26 cellular contexts compared by ENCODE assay signal in the genomic region with DNA sequence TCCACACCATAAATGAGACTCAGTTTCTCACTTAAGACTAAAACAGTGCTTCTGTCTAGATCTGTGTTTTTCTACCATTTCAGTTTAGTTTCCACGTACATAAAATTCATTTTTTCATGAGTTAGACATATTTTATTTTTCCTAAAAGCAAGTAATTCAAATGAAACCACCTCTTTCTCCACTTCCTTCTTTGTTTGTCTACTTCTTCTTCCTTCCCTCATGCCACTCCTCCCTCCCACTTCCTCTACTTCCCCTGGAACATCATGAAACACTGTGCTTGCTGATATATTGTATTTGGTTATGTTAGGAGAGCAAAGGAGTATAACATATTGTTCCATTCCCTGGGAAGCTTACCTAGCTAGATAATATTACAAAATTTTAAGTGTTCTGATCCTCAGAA.
"Had no signal": no experiment of that assay in that cellular context is flagged by ENCODE, and none has a peak within 500 bp of the region (broad histone marks: within the 10 kb centered on the region; RNA-seq: fewer than 3 reads in every experiment).

No MANE protein-coding gene starts in this region.

- H3K9me3 ChIP-seq: ascending aorta, colonic mucosa, lower lobe of right lung, neutrophil, right lobe of liver, suprapubic skin had no signal

- H3K9ac ChIP-seq: parathyroid adenoma had no signal

- H3K4me3 ChIP-seq: ascending aorta, colonic mucosa, lower lobe of right lung, right lobe of liver, smooth muscle cell, suprapubic skin had no signal

- H3K27me3 ChIP-seq: ascending aorta, colonic mucosa, right lobe of liver had no signal

- H3K36me3 ChIP-seq: ascending aorta, colonic mucosa, lower lobe of right lung, neutrophil, right lobe of liver, suprapubic skin had no signal

- H3K79me2 ChIP-seq: parathyroid adenoma had no signal

- DNase-seq: activated CD4-positive, alpha-beta T cell treated with anti-CD3 and anti-CD28 coated beads, Interleukin-2, amount 50 U/mL, for 1 hour; activated CD4-positive, CD25-positive, alpha-beta regulatory T cell treated with anti-CD3 and anti-CD28 coated beads, Interleukin-2, amount 50 U/mL, for 72 hours; activated CD8-positive, alpha-beta memory T cell treated with anti-CD3 and anti-CD28 coated beads, Interleukin-2, amount 50 U/mL, for 4 hours; activated effector memory CD4-positive, alpha-beta T cell treated with Interleukin-2 at 50 U/mL for 16 hours; activated naive CD4-positive, alpha-beta T cell treated with anti-CD3 and anti-CD28 coated beads, Interleukin-2, amount 50 U/mL, for 16 hours; activated T-cell treated with anti-CD3 and anti-CD28 coated beads, Interleukin-2, amount 50 U/mL, for 48 hours; colonic mucosa; endodermal cell; erythroblast; foreskin melanocyte; glutamatergic neuron; hippocampal formation; left colon; lower lobe of right lung; right lobe of liver; stimulated activated CD4-positive, alpha-beta T cell treated with anti-CD3 and anti-CD28 coated beads, Interleukin-4, amount 100 ng/mL, for 1 hour; stimulated activated naive CD8-positive, alpha-beta T cell treated with anti-CD3 and anti-CD28 coated beads, Interleukin-15, amount 100 ng/mL, for 72 hours; T-helper 9 cell had no signal

- H3K4me2 ChIP-seq: smooth muscle cell had no signal

- FAIRE-seq: islet of Langerhans had no signal

- H3K27ac ChIP-seq: ascending aorta, colonic mucosa, lower lobe of right lung, neutrophil, parathyroid adenoma, right lobe of liver, suprapubic skin, VCaP had no signal

- ATAC-seq: left colon; lower lobe of right lung; natural killer cell treated with Interleukin-12 subunit alpha and Interleukin-12 subunit beta and Interleukin-15 and Interleukin-18, amount 100 ng/mL, for 72 hours; stimulated activated naive CD8-positive, alpha-beta T cell treated with anti-CD3 and anti-CD28 coated beads, Interleukin-15, amount 100 ng/mL, for 72 hours had no signal

- H3K4me1 ChIP-seq: ascending aorta, colonic mucosa, parathyroid adenoma, right lobe of liver had no signal

- H2AFZ ChIP-seq: parathyroid adenoma had no signal
